Comparison of ENCODE assay signal across 35 cellular contexts in the genomic region with DNA sequence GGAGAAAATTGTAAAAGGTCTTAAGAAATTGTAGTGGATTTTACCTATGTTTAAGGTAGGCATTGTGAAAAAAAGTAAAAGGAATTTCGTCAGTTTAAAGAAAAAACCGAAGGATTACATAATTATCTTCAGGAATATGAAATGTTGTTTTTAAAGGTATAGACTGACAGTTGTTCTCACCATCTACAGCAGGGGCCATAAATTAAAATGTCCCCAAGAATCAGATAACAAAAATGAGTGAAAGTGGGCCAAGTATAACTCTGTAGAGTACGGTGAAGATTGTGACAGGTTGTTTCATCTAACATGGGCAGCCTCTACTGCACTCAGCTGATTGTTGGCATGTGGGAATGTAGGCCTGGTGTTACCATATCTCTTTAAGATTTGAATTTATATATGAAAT.
"Had no signal": no experiment of that assay in that cellular context is flagged by ENCODE, and none has a peak within 500 bp of the region (broad histone marks: within the 10 kb centered on the region; RNA-seq: fewer than 3 reads in every experiment).

No MANE protein-coding gene starts in this region.

- DNase-seq: Karpas-422, Kasumi-1, MG63, MM.1S, MV-4-11, NCI-H1048, NCI-H1092, NCI-H1092 treated with DMSO at 0.1 percent for 48 hours, NCI-H1105, NCI-H1105 treated with DMSO at 0.1 percent for 48 hours, NCI-H1417, NCI-H1417 treated with DMSO at 0.1 percent for 48 hours, NCI-H1436, NCI-H1436 treated with DMSO at 0.1 percent for 48 hours, NCI-H146, NCI-H1694, NCI-H1694 treated with DMSO at 0.1 percent for 48 hours, NCI-H187, NCI-H187 treated with DMSO at 0.1 percent for 48 hours, NCI-H1930, NCI-H2029, NCI-H2029 treated with DMSO at 0.1 percent for 48 hours, NCI-H2081, NCI-H2081 treated with DMSO at 0.1 percent for 48 hours, NCI-H2107, NCI-H2171 treated with DMSO at 0.1 percent for 48 hours, NCI-H2227 treated with DMSO at 0.1 percent for 48 hours, NCI-H226, NCI-H345, NCI-H446, NCI-H446 treated with DMSO at 0.1 percent for 48 hours, NCI-H510A, NCI-H510A treated with DMSO at 0.1 percent for 48 hours, NCI-H524, NCI-H524 treated with DMSO at 0.1 percent for 48 hours had no signal

- H3K9me3 ChIP-seq: MG63 had no signal

- H3K27me3 ChIP-seq: MG63 had no signal

- H3K4me3 ChIP-seq: MG63 had no signal
